ENCODE assay signal across 2 cellular contexts in genomic region chr11:119335655-119336543, GRCh38.
TF ChIP-seq lines count a peak whose summit lies in the region.

No MANE protein-coding gene starts in this region.

TF ChIP-seq in SK-N-SH, 30 proteins besides CTCF, POLR2A, EP300 and RAD21 (continued from another document):
- TF ChIP-seq, protein P1, sequence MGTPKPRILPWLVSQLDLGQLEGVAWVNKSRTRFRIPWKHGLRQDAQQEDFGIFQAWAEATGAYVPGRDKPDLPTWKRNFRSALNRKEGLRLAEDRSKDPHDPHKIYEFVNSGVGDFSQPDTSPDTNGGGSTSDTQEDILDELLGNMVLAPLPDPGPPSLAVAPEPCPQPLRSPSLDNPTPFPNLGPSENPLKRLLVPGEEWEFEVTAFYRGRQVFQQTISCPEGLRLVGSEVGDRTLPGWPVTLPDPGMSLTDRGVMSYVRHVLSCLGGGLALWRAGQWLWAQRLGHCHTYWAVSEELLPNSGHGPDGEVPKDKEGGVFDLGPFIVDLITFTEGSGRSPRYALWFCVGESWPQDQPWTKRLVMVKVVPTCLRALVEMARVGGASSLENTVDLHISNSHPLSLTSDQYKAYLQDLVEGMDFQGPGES (IDR thresholded peaks at IDR 0.05; ENCODE audit: low read depth, low read length), result no peak
- TF ChIP-seq, protein P2, sequence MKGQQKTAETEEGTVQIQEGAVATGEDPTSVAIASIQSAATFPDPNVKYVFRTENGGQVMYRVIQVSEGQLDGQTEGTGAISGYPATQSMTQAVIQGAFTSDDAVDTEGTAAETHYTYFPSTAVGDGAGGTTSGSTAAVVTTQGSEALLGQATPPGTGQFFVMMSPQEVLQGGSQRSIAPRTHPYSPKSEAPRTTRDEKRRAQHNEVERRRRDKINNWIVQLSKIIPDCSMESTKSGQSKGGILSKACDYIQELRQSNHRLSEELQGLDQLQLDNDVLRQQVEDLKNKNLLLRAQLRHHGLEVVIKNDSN (IDR thresholded peaks at IDR 0.05; ENCODE audit: borderline replicate concordance, low read depth), result no peak
- TF ChIP-seq TEAD4 (IDR thresholded peaks at IDR 0.05; ENCODE audit: borderline replicate concordance, insufficient read depth) (no peak), GABPA (IDR thresholded peaks at IDR 0.05; ENCODE audit: low read depth) (no peak), RCOR1 (IDR thresholded peaks at IDR 0.05; ENCODE audit: low read length) (no peak), CHD2 (IDR thresholded peaks at IDR 0.05; ENCODE audit: low read length, partially characterized antibody) (no peak), TAF1 (IDR thresholded peaks at IDR 0.05; ENCODE audit: borderline replicate concordance, low read depth, low read length) (no peak), RFX5 (IDR thresholded peaks at IDR 0.05; ENCODE audit: low read length) (no peak)
- TF ChIP-seq, protein P3, sequence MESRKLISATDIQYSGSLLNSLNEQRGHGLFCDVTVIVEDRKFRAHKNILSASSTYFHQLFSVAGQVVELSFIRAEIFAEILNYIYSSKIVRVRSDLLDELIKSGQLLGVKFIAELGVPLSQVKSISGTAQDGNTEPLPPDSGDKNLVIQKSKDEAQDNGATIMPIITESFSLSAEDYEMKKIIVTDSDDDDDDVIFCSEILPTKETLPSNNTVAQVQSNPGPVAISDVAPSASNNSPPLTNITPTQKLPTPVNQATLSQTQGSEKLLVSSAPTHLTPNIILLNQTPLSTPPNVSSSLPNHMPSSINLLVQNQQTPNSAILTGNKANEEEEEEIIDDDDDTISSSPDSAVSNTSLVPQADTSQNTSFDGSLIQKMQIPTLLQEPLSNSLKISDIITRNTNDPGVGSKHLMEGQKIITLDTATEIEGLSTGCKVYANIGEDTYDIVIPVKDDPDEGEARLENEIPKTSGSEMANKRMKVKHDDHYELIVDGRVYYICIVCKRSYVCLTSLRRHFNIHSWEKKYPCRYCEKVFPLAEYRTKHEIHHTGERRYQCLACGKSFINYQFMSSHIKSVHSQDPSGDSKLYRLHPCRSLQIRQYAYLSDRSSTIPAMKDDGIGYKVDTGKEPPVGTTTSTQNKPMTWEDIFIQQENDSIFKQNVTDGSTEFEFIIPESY (IDR thresholded peaks at IDR 0.05; ENCODE audit: borderline replicate concordance, low read depth), result no peak

TF ChIP-seq in SK-N-SH treated with all-trans-retinoic acid at 6 μM for 48 hours, 23 proteins besides CTCF, POLR2A, EP300 and RAD21 (continued from another document):
- TF ChIP-seq, protein P4, sequence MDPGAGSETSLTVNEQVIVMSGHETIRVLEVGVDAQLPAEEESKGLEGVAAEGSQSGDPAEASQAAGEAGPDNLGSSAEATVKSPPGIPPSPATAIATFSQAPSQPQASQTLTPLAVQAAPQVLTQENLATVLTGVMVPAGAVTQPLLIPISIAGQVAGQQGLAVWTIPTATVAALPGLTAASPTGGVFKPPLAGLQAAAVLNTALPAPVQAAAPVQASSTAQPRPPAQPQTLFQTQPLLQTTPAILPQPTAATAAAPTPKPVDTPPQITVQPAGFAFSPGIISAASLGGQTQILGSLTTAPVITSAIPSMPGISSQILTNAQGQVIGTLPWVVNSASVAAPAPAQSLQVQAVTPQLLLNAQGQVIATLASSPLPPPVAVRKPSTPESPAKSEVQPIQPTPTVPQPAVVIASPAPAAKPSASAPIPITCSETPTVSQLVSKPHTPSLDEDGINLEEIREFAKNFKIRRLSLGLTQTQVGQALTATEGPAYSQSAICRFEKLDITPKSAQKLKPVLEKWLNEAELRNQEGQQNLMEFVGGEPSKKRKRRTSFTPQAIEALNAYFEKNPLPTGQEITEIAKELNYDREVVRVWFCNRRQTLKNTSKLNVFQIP (CRISPR knock-in tag; IDR thresholded peaks at IDR 0.05; ENCODE audit: borderline replicate concordance, low read depth), result no peak
- TF ChIP-seq SNAI2 (CRISPR knock-in tag; IDR thresholded peaks at IDR 0.05), result no peak
- TF ChIP-seq BACH2 (CRISPR knock-in tag; IDR thresholded peaks at IDR 0.05; ENCODE audit: borderline replicate concordance), result no peak
- TF ChIP-seq ESRRG (CRISPR knock-in tag; IDR thresholded peaks at IDR 0.05), result no peak
- TF ChIP-seq, protein P5, sequence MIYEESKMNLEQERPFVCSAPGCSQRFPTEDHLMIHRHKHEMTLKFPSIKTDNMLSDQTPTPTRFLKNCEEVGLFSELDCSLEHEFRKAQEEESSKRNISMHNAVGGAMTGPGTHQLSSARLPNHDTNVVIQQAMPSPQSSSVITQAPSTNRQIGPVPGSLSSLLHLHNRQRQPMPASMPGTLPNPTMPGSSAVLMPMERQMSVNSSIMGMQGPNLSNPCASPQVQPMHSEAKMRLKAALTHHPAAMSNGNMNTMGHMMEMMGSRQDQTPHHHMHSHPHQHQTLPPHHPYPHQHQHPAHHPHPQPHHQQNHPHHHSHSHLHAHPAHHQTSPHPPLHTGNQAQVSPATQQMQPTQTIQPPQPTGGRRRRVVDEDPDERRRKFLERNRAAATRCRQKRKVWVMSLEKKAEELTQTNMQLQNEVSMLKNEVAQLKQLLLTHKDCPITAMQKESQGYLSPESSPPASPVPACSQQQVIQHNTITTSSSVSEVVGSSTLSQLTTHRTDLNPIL (CRISPR knock-in tag; IDR thresholded peaks at IDR 0.05; ENCODE audit: low read depth), result no peak
- TF ChIP-seq CSDC2 (CRISPR knock-in tag; IDR thresholded peaks at IDR 0.05), result no peak
TF ChIP-seq in SK-N-SH treated with all-trans-retinoic acid at 6 μM for 48 hours: peak in this region for 0.
